8 cellular contexts compared by ENCODE assay signal in the genomic region with DNA sequence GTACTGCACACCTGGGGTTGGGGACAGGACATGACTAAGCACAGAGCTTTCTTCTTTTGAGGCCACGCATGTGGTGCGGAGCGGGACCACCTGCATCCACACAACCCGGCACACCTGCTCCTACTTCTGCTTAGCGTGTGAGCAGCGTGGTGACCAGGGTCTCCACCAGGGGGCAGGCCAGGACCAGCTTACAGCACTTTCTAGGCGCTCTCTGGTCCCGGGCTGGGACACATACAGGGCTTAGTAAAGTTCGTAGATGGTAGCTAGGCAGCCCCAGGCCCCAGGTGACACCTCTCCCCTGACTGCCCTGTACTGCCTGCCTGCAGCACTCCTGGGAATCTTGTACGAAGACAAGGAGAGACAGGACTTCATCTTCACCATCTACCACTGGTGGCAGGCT.
DNase-seq lines count a peak whose midpoint lies in the region; ATAC-seq, FAIRE-seq and TF ChIP-seq lines count a peak whose summit lies in the region.
"Not testable (repeated sequence)": the region's sequence is repeated elsewhere in the genome, so short reads cannot be mapped to it uniquely, and the experiment has no call there.

No MANE protein-coding gene starts in this region.

- H3K27me3 ChIP-seq in A673 (replicated peaks; ENCODE audit: insufficient read depth, low read depth, low read length, poor library complexity); HepG2 (ENCODE audit: control insufficient read depth in 1 of 2, insufficient read depth in 2 of 2, low read length in 2 of 2): not testable (repeated sequence)
- peaks cover 0 to 76% (median 0%) of the 10 kb centered on the region in 4 donors for H3K27me3 ChIP-seq in esophagus muscularis mucosa

- H3K4me1 ChIP-seq in A673 (ENCODE audit: insufficient read depth, low read length, poor library complexity, severe bottlenecking); HepG2 (ENCODE audit: insufficient read depth, low read length): not testable (repeated sequence)
- peaks cover 0 to 13% (median 12%) of the 10 kb centered on the region in 4 donors for H3K4me1 ChIP-seq in esophagus muscularis mucosa

- H3K9me3 Mint-ChIP-seq in activated T-helper 2 cell treated with anti-CD3 and anti-CD28 coated beads, Interferon-gamma antibody, Interleukin-2, Interleukin-4, amounts not matched to agents 10 μg/mL and 5 μg/mL and 100 μg/mL, durations not matched to agents 14 hours and 24 hours and 36 hours = not testable (repeated sequence)

- H3K36me3 Mint-ChIP-seq in activated T-helper 2 cell treated with anti-CD3 and anti-CD28 coated beads, Interferon-gamma antibody, Interleukin-2, Interleukin-4, amounts not matched to agents 10 μg/mL and 5 μg/mL and 100 μg/mL, durations not matched to agents 14 hours and 24 hours and 36 hours (ENCODE audit: low read depth) = not testable (repeated sequence)

- not testable (repeated sequence) for TF ChIP-seq EP300 in esophagus muscularis mucosa (IDR thresholded peaks at IDR 0.05); HepG2 (IDR thresholded peaks at IDR 0.05; ENCODE audit: low read depth in 2 of 2, low read length in 2 of 2); HepG2 (CRISPR knock-in tag; IDR thresholded peaks at IDR 0.05; ENCODE audit: borderline replicate concordance)

- H3K27ac Mint-ChIP-seq in activated T-helper 2 cell treated with anti-CD3 and anti-CD28 coated beads, Interferon-gamma antibody, Interleukin-2, Interleukin-4, amounts not matched to agents 10 μg/mL and 5 μg/mL and 100 μg/mL, durations not matched to agents 14 hours and 24 hours and 36 hours = not testable (repeated sequence)

- not testable (repeated sequence) for TF ChIP-seq POLR2A in esophagus muscularis mucosa (IDR thresholded peaks at IDR 0.05; ENCODE audit: low read depth); HepG2 (IDR thresholded peaks at IDR 0.05; ENCODE audit: insufficient read depth in 1 of 2, low read depth in 2 of 2, low read length in 2 of 2)

- H3K27me3 Mint-ChIP-seq in activated T-helper 2 cell treated with anti-CD3 and anti-CD28 coated beads, Interferon-gamma antibody, Interleukin-2, Interleukin-4, amounts not matched to agents 10 μg/mL and 5 μg/mL and 100 μg/mL, durations not matched to agents 14 hours and 24 hours and 36 hours (ENCODE audit: low read depth) = peaks cover 11% of the 10 kb centered on the region

- not testable (repeated sequence) for FAIRE-seq in HepG2 (lab: Jason Lieb, UNC)

- intact Hi-C loops in A673 (cut with micrococcal nuclease; ENCODE audit: unreplicated experiment); activated T-helper 2 cell treated with anti-CD3 and anti-CD28 coated beads, Interferon-gamma antibody, Interleukin-2, Interleukin-4, amounts not matched to agents 10 μg/mL and 5 μg/mL and 100 μg/mL, durations not matched to agents 14 hours and 24 hours and 36 hours (cut with micrococcal nuclease); esophagus muscularis mucosa (cut with DNase I); HepG2 (cut with micrococcal nuclease; ENCODE audit: unreplicated experiment): not testable (repeated sequence)

- H3K4me1 Mint-ChIP-seq in activated T-helper 2 cell treated with anti-CD3 and anti-CD28 coated beads, Interferon-gamma antibody, Interleukin-2, Interleukin-4, amounts not matched to agents 10 μg/mL and 5 μg/mL and 100 μg/mL, durations not matched to agents 14 hours and 24 hours and 36 hours (ENCODE audit: low read depth) = not testable (repeated sequence)

- not testable (repeated sequence) for H3K9ac ChIP-seq in HepG2 (ENCODE audit: insufficient read depth, low read depth, low read length)

- TF ChIP-seq CTCF in A673 (conservative IDR thresholded peaks at IDR 0.05; ENCODE audit: low read depth, low read length) = peak; percentile 53
- TF ChIP-seq CTCF in GM12865 (IDR thresholded peaks at IDR 0.05; ENCODE audit: insufficient read depth, low read depth, low read length, missing control alignments) = peak; percentile 54
- peak in 2 of 3 experiments; percentile 19 to 28 for TF ChIP-seq CTCF in esophagus muscularis mucosa (IDR thresholded peaks at IDR 0.05)
- TF ChIP-seq CTCF in HepG2 (CRISPR knock-in tag; IDR thresholded peaks at IDR 0.05) = peak; percentile 81

- not testable (repeated sequence) for TF ChIP-seq RAD21 in HepG2 (CRISPR knock-in tag; IDR thresholded peaks at IDR 0.05)

- not testable (repeated sequence) for H3K27ac ChIP-seq in A673 (ENCODE audit: low read depth, low read length, poor library complexity, severe bottlenecking); esophagus muscularis mucosa (replicated peaks in 1 of 4); HepG2 (ENCODE audit: extremely low read length, insufficient read depth, low read length)

- H3K9me3 ChIP-seq in A673 (ENCODE audit: low read depth, low read length, poor library complexity, severe bottlenecking); esophagus muscularis mucosa; HepG2 (ENCODE audit: low read length): not testable (repeated sequence)

- BruUV-seq in A673 (replicated peaks; lab: Mats Ljungman, UMichigan); HepG2 (replicated peaks; lab: Mats Ljungman, UMichigan): not testable (repeated sequence)

- DNase-seq in A673 (ENCODE audit: low spot score) = peak; percentile 54
- DNase-seq in GM12865 (ENCODE audit: low read depth) = peak; percentile 46
- DNase-seq in NCI-H1048 (lab: John Stamatoyannopoulos, UW) = peak; percentile 60
- DNase-seq in SW480 (ENCODE audit: low spot score) = peak; percentile 47
- DNase-seq in activated T-helper 2 cell treated with anti-CD3 and anti-CD28 coated beads, Interferon-gamma antibody, Interleukin-2, Interleukin-4, amounts not matched to agents 10 μg/mL and 5 μg/mL and 100 μg/mL, durations not matched to agents 14 hours and 24 hours and 36 hours (ENCODE audit: low spot score) = peak; percentile 21
- not testable (repeated sequence) for DNase-seq in esophagus muscularis mucosa (ENCODE audit: extremely low spot score)
- peak; percentile 29 for DNase-seq in HepG2 (ENCODE audit: low spot score)
- peak; percentile 32 for DNase-seq in stimulated activated CD4-positive, alpha-beta T cell treated with anti-CD3 and anti-CD28 coated beads, Interleukin-12 subunit alpha, Interleukin-12 subunit beta, amount 100 ng/mL, for 4 hours

- not testable (repeated sequence) for H3K4me3 ChIP-seq in A673 (ENCODE audit: low read depth, low read length, poor library complexity, severe bottlenecking); GM12865 (ENCODE audit: low read depth, low read length); esophagus muscularis mucosa; HepG2 (replicated peaks in 1 of 3; ENCODE audit: insufficient read depth in 1 of 3, low read depth in 2 of 3, low read length in 3 of 3)

- CTCF ChIA-PET in A673 (lab: Charles Lee); HepG2 (lab: Yijun Ruan, JAX; ENCODE audit: low intra/inter-chr PET ratio, low total read pairs): not testable (repeated sequence)

- in situ Hi-C loops in HepG2 (cut with HindIII; ENCODE audit: extremely low pct_ligation_motif_present, low pct_unique_long_range_greater_than_20kb) = not testable (repeated sequence)

- H3K4me2 ChIP-seq in HepG2 (ENCODE audit: low read depth, low read length) = not testable (repeated sequence)

- not testable (repeated sequence) for H3K4me3 Mint-ChIP-seq in activated T-helper 2 cell treated with anti-CD3 and anti-CD28 coated beads, Interferon-gamma antibody, Interleukin-2, Interleukin-4, amounts not matched to agents 10 μg/mL and 5 μg/mL and 100 μg/mL, durations not matched to agents 14 hours and 24 hours and 36 hours (ENCODE audit: low read depth)

- not testable (repeated sequence) for H3K79me2 ChIP-seq in HepG2 (ENCODE audit: insufficient read depth, low read length)

- POLR2A ChIA-PET in A673 (lab: Charles Lee; ENCODE audit: low non-redundant PET); HepG2 (lab: Yijun Ruan, JAX): not testable (repeated sequence)

- not testable (repeated sequence) for ATAC-seq in HepG2

- not testable (repeated sequence) for H2AFZ ChIP-seq in HepG2 (ENCODE audit: low read length)

- WGBS in esophagus muscularis mucosa = 14% methylated on average over 6 of the region's 10 CpGs
- WGBS in HepG2 (ENCODE audit: low lambda C conversion rate) = 4% methylated on average over 3 of the region's 10 CpGs

- not testable (repeated sequence) for H3K36me3 ChIP-seq in A673 (ENCODE audit: insufficient read depth, low read length, poor library complexity, severe bottlenecking); esophagus muscularis mucosa; HepG2 (replicated peaks in 1 of 2; ENCODE audit: control insufficient read depth in 1 of 2, insufficient read depth in 2 of 2, low read length in 2 of 2)

- H4K20me1 ChIP-seq in HepG2 (ENCODE audit: insufficient read depth, low read length) = not testable (repeated sequence)

TF ChIP-seq in HepG2, 621 proteins besides CTCF, POLR2A, EP300 and RAD21:
- peak; percentile 64 for TF ChIP-seq STAG1 (CRISPR knock-in tag; IDR thresholded peaks at IDR 0.05)
- TF ChIP-seq KDM2A (CRISPR knock-in tag; IDR thresholded peaks at IDR 0.05; ENCODE audit: borderline replicate concordance, low read depth) = 0 out of 2 replicates have a peak, but pooled peaks have one; percentile 27

Comparison
In these comparisons a context has a peak if more than half of its experiments do, and no peak if none do; other contexts are left out.
1. CTCF ChIP-seq: peak in every context shown above with its lines; median percentile 81 in HepG2; 54 in GM12865; 53 in A673; 24 in esophagus muscularis mucosa.